Comparison of ENCODE assay signal across 8 cellular contexts in genomic region chr16:67935402-67936123, GRCh38.
DNase-seq lines count a peak whose midpoint lies in the region; ATAC-seq, FAIRE-seq and TF ChIP-seq lines count a peak whose summit lies in the region.

No MANE protein-coding gene starts in this region.

- DNase-seq in AG10803 (ENCODE audit: low read depth) (peak; percentile 86), NCI-H345 treated with DMSO at 0.1 percent for 48 hours (lab: John Stamatoyannopoulos, UW; ENCODE audit: unreplicated experiment) (peak; percentile 90)
- DNase-seq in activated CD4-positive, CD25-positive, alpha-beta regulatory T cell treated with anti-CD3 and anti-CD28 coated beads, Interleukin-2, amount 50 U/mL, for 16 hours (ENCODE audit: low read depth, low spot score), result peak; percentile 91
- peak; percentile 84 to 89 for DNase-seq in central memory CD8-positive, alpha-beta T cell (ENCODE audit: low spot score in 2 of 2)
- DNase-seq in stimulated activated CD4-positive, alpha-beta T cell treated with anti-CD3 and anti-CD28 coated beads, Interleukin-12 subunit alpha, Interleukin-12 subunit beta, amount 100 ng/mL, for 24 hours (ENCODE audit: low read depth in 2 of 2), result peak; percentile 91 to 98

- peak; percentile 88 for ATAC-seq in GM19035 (IDR thresholded peaks at IDR 0.05; ENCODE audit: unreplicated experiment)
- peak; percentile 90 for ATAC-seq in HG03342 (IDR thresholded peaks at IDR 0.05; ENCODE audit: unreplicated experiment)
- ATAC-seq in central memory CD8-positive, alpha-beta T cell (replicated peaks; ENCODE audit: extremely low read depth, poor library complexity, severe bottlenecking), result peak; percentile 93

- peaks cover 40% of the 10 kb centered on the region for H3K36me3 Mint-ChIP-seq in central memory CD8-positive, alpha-beta T cell (ENCODE audit: insufficient read depth)

- peak overlapping the region; percentile 98 for H3K4me3 ChIP-seq in AG10803 (ENCODE audit: low read length)

- peak overlapping the region; percentile 93 for H3K27ac Mint-ChIP-seq in central memory CD8-positive, alpha-beta T cell (ENCODE audit: low read depth)

- peak overlapping the region; percentile 100 for H3K4me3 Mint-ChIP-seq in central memory CD8-positive, alpha-beta T cell

- peaks cover 40% of the 10 kb centered on the region for H3K4me1 Mint-ChIP-seq in central memory CD8-positive, alpha-beta T cell

- no peaks in the 10 kb centered on the region for H3K9me3 Mint-ChIP-seq in central memory CD8-positive, alpha-beta T cell

- FAIRE-seq in islet of Langerhans (lab: Jason Lieb, UNC), result peak; percentile 38

- TF ChIP-seq CTCF in AG10803 (conservative IDR thresholded peaks at IDR 0.05; ENCODE audit: low read length), result no peak

- no peaks in the 10 kb centered on the region for H3K27me3 Mint-ChIP-seq in central memory CD8-positive, alpha-beta T cell

Comparison
In these comparisons a context has a peak if more than half of its experiments do, and no peak if none do; other contexts are left out.
1. Peak in every context shown above with its lines: DNase-seq, ATAC-seq and H3K4me3 ChIP-seq.